In genomic region chr2:170873035-170873692, GRCh38 we compare ENCODE assay signal across 8 cellular contexts. TPM values are rescaled to one million over a fixed set of nuclear protein-coding genes. Genes with fewer than 3 reads are reported as not detected.
DNase-seq lines count a peak whose midpoint lies in the region; ATAC-seq, FAIRE-seq and TF ChIP-seq lines count a peak whose summit lies in the region.

No MANE protein-coding gene starts in this region.

- peak overlapping the region; percentile 67 for H3K4me3 ChIP-seq in ACC112 (ENCODE audit: low read depth, low read length)
- H3K4me3 ChIP-seq in colonic mucosa, result peak overlapping the region; percentile 9
- no peak overlapping the region for H3K4me3 ChIP-seq in left lung

- H3K4me1 ChIP-seq in ACC112 (ENCODE audit: control insufficient read depth, insufficient read depth, low read length, unreplicated experiment) (no peaks in the 10 kb centered on the region), colonic mucosa (no peaks in the 10 kb centered on the region), left lung (peaks cover 0 to 10% of the 10 kb centered on the region in 2 donors)

- H3K36me3 ChIP-seq in ACC112 (ENCODE audit: insufficient read depth, low read length) (no peaks in the 10 kb centered on the region), colonic mucosa (no peaks in the 10 kb centered on the region), left lung (no peaks in the 10 kb centered on the region)

- H3K9ac ChIP-seq in colonic mucosa (ENCODE audit: low read depth in 2 of 2, low read length in 2 of 2), result no peak overlapping the region

- H3K27me3 ChIP-seq in ACC112 (ENCODE audit: insufficient read depth, low read length) (0 out of 2 replicates have a peak, but pooled peaks cover 3% of the 10 kb centered on the region), colonic mucosa (no peaks in the 10 kb centered on the region), left lung (no peaks in the 10 kb centered on the region)

- H3K79me2 ChIP-seq in ACC112 (ENCODE audit: control insufficient read depth, insufficient read depth, low read length, unreplicated experiment), result no peaks in the 10 kb centered on the region

- peak; percentile 91 for FAIRE-seq in GM18507 (lab: Jason Lieb, UNC)

- intact Hi-C loops in colonic mucosa (cut with DNase I), result loop anchor here (5.0 kb wide), 1 partner anchor 551 kb away; no protein-coding TSS in a partner anchor
- intact Hi-C loops in left lung (cut with DNase I), result no loop called here

- no peak overlapping the region for H3K27ac ChIP-seq in ACC112 (ENCODE audit: low read depth, low read length)
- H3K27ac ChIP-seq in colonic mucosa, result no peak overlapping the region
- no peak overlapping the region for H3K27ac ChIP-seq in left lung

- TF ChIP-seq CTCF in colonic mucosa (IDR thresholded peaks at IDR 0.05) (peak; percentile 89), left lung (IDR thresholded peaks at IDR 0.05) (peak; percentile 90)

- H3K9me3 ChIP-seq in colonic mucosa (no peaks in the 10 kb centered on the region), left lung (no peaks in the 10 kb centered on the region)

- ATAC-seq in HG03064 (IDR thresholded peaks at IDR 0.05; ENCODE audit: low read depth, unreplicated experiment) (peak; percentile 88), left lung (peak; percentile 96)

- peak overlapping the region; percentile 98 for H2AFZ ChIP-seq in ACC112 (ENCODE audit: low read length, unreplicated experiment)

- DNase-seq in GM18507 (ENCODE audit: extremely low spot score, insufficient read length, low read depth), result peak; percentile 73
- peak; percentile 88 for DNase-seq in NCI-H2227 treated with DMSO at 0.1 percent for 48 hours (lab: John Stamatoyannopoulos, UW)
- DNase-seq in activated CD4-positive, alpha-beta T cell treated with anti-CD3 and anti-CD28 coated beads for 24 hours (ENCODE audit: low read depth in 2 of 2), result peak; percentile 59 to 76
- peak; percentile 72 for DNase-seq in colonic mucosa
- peak; percentile 70 to 82 for DNase-seq in left lung
- DNase-seq in stimulated activated CD4-positive, alpha-beta T cell treated with anti-CD3 and anti-CD28 coated beads, Interleukin-4, amount 100 ng/mL, for 1 hour, result peak; percentile 71

RNA-seq across cellular contexts. Expression of gene GORASP2, which starts 55.9 kb away (rescaled TPM):
- total RNA-seq in colonic mucosa (10 to 100 TPM; 78.4 to 79.8 TPM), left lung (10 to 100 TPM; 80.7 to 84.4 TPM)

RNA-seq across cellular contexts. Expression of gene GAD1, which starts 56.5 kb away (rescaled TPM):
- under 1 TPM in 1 of 2 donors, not detected in 1; 0.10 TPM for total RNA-seq in colonic mucosa
- total RNA-seq in left lung, result under 1 TPM in 1 of 2 donors, not detected in 1; 0.29 TPM

Comparison
In these comparisons a context has a peak if more than half of its experiments do, and no peak if none do; other contexts are left out.
1. H3K4me3 ChIP-seq: peak in ACC112 (single experiment) and colonic mucosa (single experiment); none in left lung (0 of 2).
2. Peak in every context shown above with its lines, with median percentiles within 50 percentile points of each other: DNase-seq.